12 cellular contexts compared by ENCODE assay signal in the genomic region with DNA sequence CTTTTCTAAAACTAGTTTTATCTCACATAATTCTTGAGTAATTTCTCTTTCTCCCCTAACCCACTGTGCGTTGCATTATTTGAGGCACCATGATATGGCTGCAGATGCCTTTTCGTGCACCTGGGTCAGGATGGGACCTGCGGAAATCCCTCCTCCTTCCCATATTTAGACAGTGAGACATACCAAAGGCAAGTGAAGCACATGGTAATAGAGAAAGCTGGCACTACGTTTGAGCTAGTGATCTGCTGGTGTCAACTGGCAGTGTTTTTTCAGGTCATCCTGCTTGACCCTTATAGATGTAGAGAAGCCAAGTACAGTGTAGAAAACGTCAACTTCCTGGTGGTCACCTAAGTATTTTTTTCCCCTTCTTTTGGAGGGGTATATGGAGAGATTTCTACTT.
"Had no signal": no experiment of that assay in that cellular context is flagged by ENCODE, and none has a peak within 500 bp of the region (broad histone marks: within the 10 kb centered on the region; RNA-seq: fewer than 3 reads in every experiment).

No MANE protein-coding gene starts in this region.

- H3K9me3 ChIP-seq: breast epithelium, suprapubic skin had no signal

- H3K27me3 ChIP-seq: breast epithelium, dorsolateral prefrontal cortex, suprapubic skin had no signal

- FAIRE-seq: astrocyte, TTC549 had no signal

- H3K27ac ChIP-seq: parathyroid adenoma, suprapubic skin had no signal

- H3K36me3 ChIP-seq: breast epithelium, suprapubic skin had no signal

- ATAC-seq: natural killer cell treated with Interleukin-12 subunit alpha and Interleukin-12 subunit beta and Interleukin-15 and Interleukin-18, amount 100 ng/mL, for 72 hours had no signal

- H3K9ac ChIP-seq: parathyroid adenoma had no signal

- H2AFZ ChIP-seq: parathyroid adenoma had no signal

- H3K4me3 ChIP-seq: breast epithelium, dorsolateral prefrontal cortex, lung, suprapubic skin had no signal

- DNase-seq: activated CD4-positive, alpha-beta T cell treated with anti-CD3 and anti-CD28 coated beads, Interleukin-2, amount 50 U/mL, for 4 hours; activated gamma-delta T cell; dorsolateral prefrontal cortex; endodermal cell; left cardiac atrium had no signal
